Comparison of ENCODE assay signal across 7 cellular contexts in genomic region chr9:37466037-37466709, GRCh38. TPM values are rescaled to one million over a fixed set of nuclear protein-coding genes. Genes with fewer than 3 reads are reported as not detected.
DNase-seq lines count a peak whose midpoint lies in the region; TF ChIP-seq lines count a peak whose summit lies in the region.

No MANE protein-coding gene starts in this region.

- peak overlapping the region; percentile 83 for H3K4me3 Mint-ChIP-seq in activated CD4-positive, alpha-beta memory T cell treated with anti-CD3 and anti-CD28 coated beads, Interleukin-2, amount 10 ng/mL, durations not matched to agents 7 days and 5 days

- peak overlapping the region; percentile 89 for H3K27ac Mint-ChIP-seq in activated CD4-positive, alpha-beta memory T cell treated with anti-CD3 and anti-CD28 coated beads, Interleukin-2, amount 10 ng/mL, durations not matched to agents 7 days and 5 days

- peak; percentile 59 for DNase-seq in GM03348 (ENCODE audit: low spot score)
- peak; percentile 92 for DNase-seq in NCI-H146 (lab: John Stamatoyannopoulos, UW)
- DNase-seq in activated CD4-positive, alpha-beta memory T cell treated with anti-CD3 and anti-CD28 coated beads, Interleukin-2, amount 10 ng/mL, durations not matched to agents 7 days and 5 days: peak; percentile 35
- peak; percentile 66 to 68 for DNase-seq in erythroblast (lab: John Stamatoyannopoulos, UW)
- DNase-seq in mucosa of gallbladder (ENCODE audit: low spot score): peak; percentile 59
- DNase-seq in substantia nigra (lab: John Stamatoyannopoulos, UW): peak in 46 of 49 donors; percentile 10 to 86 (median 51)

- POLR2A ChIA-PET in HEK293 (lab: Yijun Ruan, JAX): interaction anchor here (0.6 to 3.0 kb wide), 22 partner anchors 10 to 927 kb away, joined by 3 to 39 read pairs (median 6); partner anchors contain the start of genes ALDH1B1, EXOSC3, FBXO10 and GRHPR
- POLR2A ChIA-PET in activated CD4-positive, alpha-beta memory T cell treated with anti-CD3 and anti-CD28 coated beads, Interleukin-2, amount 10 ng/mL, durations not matched to agents 7 days and 5 days (lab: Charles Lee): interaction anchor here (0.6 to 5.8 kb wide), 12 partner anchors 15 to 1065 kb away, joined by 3 to 75 read pairs (median 5); partner anchors contain the start of genes DCAF10, EXOSC3, FBXO10 and GRHPR

- no peak for TF ChIP-seq CTCF in HEK293 (tag by site-specific recombination; IDR thresholded peaks at IDR 0.05)

- no peak for TF ChIP-seq POLR2A in erythroblast (IDR thresholded peaks at IDR 0.05; ENCODE audit: low read length)

- H3K36me3 ChIP-seq in HEK293 (ENCODE audit: control insufficient read depth in 2 of 2, insufficient read depth in 1 of 2, low read length in 2 of 2): peaks cover 0 to 3% of the 10 kb centered on the region in 2 experiments; a peak in 1 of 3 replicates

- no peaks in the 10 kb centered on the region for H3K27me3 Mint-ChIP-seq in activated CD4-positive, alpha-beta memory T cell treated with anti-CD3 and anti-CD28 coated beads, Interleukin-2, amount 10 ng/mL, durations not matched to agents 7 days and 5 days

- peak overlapping the region; percentile 95 for H3K4me3 ChIP-seq in HEK293 (ENCODE audit: low read depth, low read length)

- no peaks in the 10 kb centered on the region for H3K9me3 Mint-ChIP-seq in activated CD4-positive, alpha-beta memory T cell treated with anti-CD3 and anti-CD28 coated beads, Interleukin-2, amount 10 ng/mL, durations not matched to agents 7 days and 5 days

- H3K4me1 Mint-ChIP-seq in activated CD4-positive, alpha-beta memory T cell treated with anti-CD3 and anti-CD28 coated beads, Interleukin-2, amount 10 ng/mL, durations not matched to agents 7 days and 5 days: peaks cover 34% of the 10 kb centered on the region

- no peaks in the 10 kb centered on the region for H3K4me1 ChIP-seq in HEK293 (ENCODE audit: control insufficient read depth, insufficient read depth, low read length)

- CTCF ChIA-PET in HEK293 (lab: Yijun Ruan, JAX): interaction anchor here (0.6 to 1.0 kb wide), 4 partner anchors 51 to 601 kb away, joined by 3 to 4 read pairs (median 4); no protein-coding TSS in a partner anchor
- CTCF ChIA-PET in activated CD4-positive, alpha-beta memory T cell treated with anti-CD3 and anti-CD28 coated beads, Interleukin-2, amount 10 ng/mL, durations not matched to agents 7 days and 5 days (lab: Charles Lee): interaction anchor here (0.6 to 1.2 kb wide), 3 partner anchors 15 to 64 kb away, joined by 3 to 4 read pairs (median 3); no protein-coding TSS in a partner anchor

- H3K36me3 Mint-ChIP-seq in activated CD4-positive, alpha-beta memory T cell treated with anti-CD3 and anti-CD28 coated beads, Interleukin-2, amount 10 ng/mL, durations not matched to agents 7 days and 5 days (ENCODE audit: low read depth): peaks cover 5% of the 10 kb centered on the region

- peak overlapping the region; percentile 69 for H3K27ac ChIP-seq in HEK293 (ENCODE audit: extremely low read depth, low read depth, low read length)
- peak overlapping the region; percentile 84 for H3K27ac ChIP-seq in substantia nigra (ENCODE audit: low read depth, low read length, poor library complexity, severe bottlenecking)

- no peaks in the 10 kb centered on the region for H3K9me3 ChIP-seq in HEK293 (ENCODE audit: control insufficient read depth, insufficient read depth, low read depth, low read length)

TF ChIP-seq in HEK293, 187 proteins besides CTCF, POLR2A, EP300 and RAD21 (continues in another document):
- 0 out of 2 replicates have a peak, but pooled peaks have one; percentile 38 for TF ChIP-seq PATZ1 (tag by site-specific recombination; IDR thresholded peaks at IDR 0.05)
- TF ChIP-seq ZNF391 (tag by site-specific recombination; IDR thresholded peaks at IDR 0.05; ENCODE audit: borderline replicate concordance, low read depth): 0 out of 2 replicates have a peak, but pooled peaks have one; percentile 15
- peak; percentile 72 for TF ChIP-seq SP2 (tag by site-specific recombination; IDR thresholded peaks at IDR 0.05)
- peak; percentile 18 for TF ChIP-seq ZNF341 (tag by site-specific recombination; IDR thresholded peaks at IDR 0.05; ENCODE audit: low read depth)
- TF ChIP-seq, protein P1, sequence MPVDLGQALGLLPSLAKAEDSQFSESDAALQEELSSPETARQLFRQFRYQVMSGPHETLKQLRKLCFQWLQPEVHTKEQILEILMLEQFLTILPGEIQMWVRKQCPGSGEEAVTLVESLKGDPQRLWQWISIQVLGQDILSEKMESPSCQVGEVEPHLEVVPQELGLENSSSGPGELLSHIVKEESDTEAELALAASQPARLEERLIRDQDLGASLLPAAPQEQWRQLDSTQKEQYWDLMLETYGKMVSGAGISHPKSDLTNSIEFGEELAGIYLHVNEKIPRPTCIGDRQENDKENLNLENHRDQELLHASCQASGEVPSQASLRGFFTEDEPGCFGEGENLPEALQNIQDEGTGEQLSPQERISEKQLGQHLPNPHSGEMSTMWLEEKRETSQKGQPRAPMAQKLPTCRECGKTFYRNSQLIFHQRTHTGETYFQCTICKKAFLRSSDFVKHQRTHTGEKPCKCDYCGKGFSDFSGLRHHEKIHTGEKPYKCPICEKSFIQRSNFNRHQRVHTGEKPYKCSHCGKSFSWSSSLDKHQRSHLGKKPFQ (tag by site-specific recombination; IDR thresholded peaks at IDR 0.05): 0 out of 2 replicates have a peak, but pooled peaks have one; percentile 15
- no peak for TF ChIP-seq WT1 (tag by site-specific recombination; IDR thresholded peaks at IDR 0.05)
- peak; percentile 43 for TF ChIP-seq ZBTB26 (tag by site-specific recombination; optimal IDR thresholded peaks at IDR 0.05)
- no peak for TF ChIP-seq ZNF184 (tag by site-specific recombination; IDR thresholded peaks at IDR 0.05)
- TF ChIP-seq ZXDB (tag by site-specific recombination; IDR thresholded peaks at IDR 0.05): peak; percentile 45; the same call in 1 of the 2 replicates
- TF ChIP-seq YY1 (tag by site-specific recombination; IDR thresholded peaks at IDR 0.05): 0 out of 2 replicates have a peak, but pooled peaks have one; percentile 13
- TF ChIP-seq KLF10 (tag by site-specific recombination; IDR thresholded peaks at IDR 0.05): no peak
- peak; percentile 95 for TF ChIP-seq IKZF3 (tag by site-specific recombination; IDR thresholded peaks at IDR 0.05)
- TF ChIP-seq KLF9 (tag by site-specific recombination; IDR thresholded peaks at IDR 0.05; ENCODE audit: low read depth): peak; percentile 61
- 0 out of 2 replicates have a peak, but pooled peaks have one; percentile 34 for TF ChIP-seq GLIS2 (tag by site-specific recombination; IDR thresholded peaks at IDR 0.05)
- TF ChIP-seq, protein P2, sequence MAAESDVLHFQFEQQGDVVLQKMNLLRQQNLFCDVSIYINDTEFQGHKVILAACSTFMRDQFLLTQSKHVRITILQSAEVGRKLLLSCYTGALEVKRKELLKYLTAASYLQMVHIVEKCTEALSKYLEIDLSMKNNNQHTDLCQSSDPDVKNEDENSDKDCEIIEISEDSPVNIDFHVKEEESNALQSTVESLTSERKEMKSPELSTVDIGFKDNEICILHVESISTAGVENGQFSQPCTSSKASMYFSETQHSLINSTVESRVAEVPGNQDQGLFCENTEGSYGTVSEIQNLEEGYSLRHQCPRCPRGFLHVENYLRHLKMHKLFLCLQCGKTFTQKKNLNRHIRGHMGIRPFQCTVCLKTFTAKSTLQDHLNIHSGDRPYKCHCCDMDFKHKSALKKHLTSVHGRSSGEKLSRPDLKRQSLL (tag by site-specific recombination; IDR thresholded peaks at IDR 0.05): 0 out of 2 replicates have a peak, but pooled peaks have one; percentile 55
- peak; percentile 17; the same call in 1 of the 2 replicates for TF ChIP-seq ZSCAN30 (tag by site-specific recombination; IDR thresholded peaks at IDR 0.05)

RNA-seq across cellular contexts. Expression of gene ZBTB5, which starts 0.9 kb away (rescaled TPM):
- total RNA-seq in activated CD4-positive, alpha-beta memory T cell treated with anti-CD3 and anti-CD28 coated beads, Interleukin-2, amount 10 ng/mL, durations not matched to agents 7 days and 5 days: 10 to 100 TPM; 10.5 to 10.6 TPM
- 12.1 TPM for total RNA-seq in mucosa of gallbladder

RNA-seq across cellular contexts. Expression of gene POLR1E, which starts 19.6 kb away (rescaled TPM):
- total RNA-seq in activated CD4-positive, alpha-beta memory T cell treated with anti-CD3 and anti-CD28 coated beads, Interleukin-2, amount 10 ng/mL, durations not matched to agents 7 days and 5 days: 10 to 100 TPM; 27.6 to 29.2 TPM
- 19.3 TPM for total RNA-seq in mucosa of gallbladder

RNA-seq across cellular contexts. Expression of gene GRHPR, which starts 43.7 kb away (rescaled TPM):
- 10 to 100 TPM; 51.2 to 51.5 TPM for total RNA-seq in activated CD4-positive, alpha-beta memory T cell treated with anti-CD3 and anti-CD28 coated beads, Interleukin-2, amount 10 ng/mL, durations not matched to agents 7 days and 5 days
- 125 TPM for total RNA-seq in mucosa of gallbladder

Comparison
In these comparisons a context has a peak if more than half of its experiments do, and no peak if none do; other contexts are left out.
1. Peak in every context shown above with its lines: DNase-seq, H3K4me3 ChIP-seq and H3K27ac ChIP-seq.
2. DNase-seq: peak in every context shown above with its lines; median percentile 92 in NCI-H146; 67 in erythroblast; 59 in GM03348; 59 in mucosa of gallbladder; 51 in substantia nigra; 35 in activated CD4-positive, alpha-beta memory T cell treated with anti-CD3 and anti-CD28 coated beads, Interleukin-2, amount 10 ng/mL, durations not matched to agents 7 days and 5 days.